In genomic region chr15:47124430-47125102, GRCh38 we compare ENCODE assay signal across 28 cellular contexts.
"Had no signal": no experiment of that assay in that cellular context is flagged by ENCODE, and none has a peak within 500 bp of the region (broad histone marks: within the 10 kb centered on the region; RNA-seq: fewer than 3 reads in every experiment).

No MANE protein-coding gene starts in this region.

- H3K4me3 ChIP-seq: ascending aorta had no signal

- DNase-seq: activated B cell treated with CpG ODN at 0.5 μM for 24 hours; activated CD4-positive, alpha-beta memory T cell treated with anti-CD3 and anti-CD28 coated beads for 36 hours; activated CD4-positive, alpha-beta T cell treated with anti-CD3 and anti-CD28 coated beads for 4 hours; activated CD4-positive, alpha-beta T cell treated with anti-CD3 and anti-CD28 coated beads, Interleukin-2, amount 10 ng/mL, durations not matched to agents 24 days and 14 days; activated CD4-positive, alpha-beta T cell treated with anti-CD3 and anti-CD28 coated beads, Interleukin-2, amount 50 U/mL, for 1 hour; activated CD4-positive, alpha-beta T cell treated with anti-CD3 and anti-CD28 coated beads, Interleukin-2, amount 50 U/mL, for 4 hours; activated CD4-positive, CD25-positive, alpha-beta regulatory T cell treated with anti-CD3 and anti-CD28 coated beads, Interleukin-2, amount 50 U/mL, for 72 hours; activated CD8-positive, alpha-beta memory T cell treated with anti-CD3 and anti-CD28 coated beads, Interleukin-2, amount 50 U/mL, for 4 hours; activated CD8-positive, alpha-beta T cell treated with anti-CD3 and anti-CD28 coated beads for 36 hours; activated effector memory CD4-positive, alpha-beta T cell treated with anti-CD3 and anti-CD28 coated beads, Interleukin-2, amount 50 U/mL, for 16 hours; activated naive CD4-positive, alpha-beta T cell treated with anti-CD3 and anti-CD28 coated beads, Interleukin-2, amount 10 ng/mL, durations not matched to agents 7 days and 5 days; activated naive CD4-positive, alpha-beta T cell treated with Interleukin-2 at 50 U/mL for 16 hours; activated naive CD8-positive, alpha-beta T cell treated with anti-CD3 and anti-CD28 coated beads, Interleukin-2, amount 10 ng/mL, durations not matched to agents 7 days and 5 days; activated naive CD8-positive, alpha-beta T cell treated with anti-CD3 and anti-CD28 coated beads, Interleukin-2, amount 50 U/mL, for 24 hours; activated T-cell treated with anti-CD3 and anti-CD28 coated beads for 4 hours; activated T-cell treated with anti-CD3 and anti-CD28 coated beads, Interleukin-2, amount 50 U/mL, for 1 hour; activated T-cell treated with anti-CD3 and anti-CD28 coated beads, Interleukin-2, amount 50 U/mL, for 4 hours; activated T-cell treated with anti-CD3 and anti-CD28 coated beads, Interleukin-2, amount 50 U/mL, for 72 hours; amygdala; anterior cingulate cortex; central memory CD4-positive, alpha-beta T cell; T-helper 1 cell; T-helper 2 cell; T-helper 9 cell had no signal

- H3K4me1 ChIP-seq: ascending aorta had no signal

- FAIRE-seq: TTC549 had no signal

- H3K36me3 ChIP-seq: ascending aorta had no signal

- ATAC-seq: activated CD8-positive, alpha-beta T cell treated with anti-CD3 and anti-CD28 coated beads for 36 hours; activated naive CD8-positive, alpha-beta T cell treated with anti-CD3 and anti-CD28 coated beads, Interleukin-2, amount 50 U/mL, for 24 hours; activated T-cell treated with anti-CD3 and anti-CD28 coated beads, Interleukin-2, amount 50 U/mL, for 4 hours; activated T-cell treated with anti-CD3 and anti-CD28 coated beads, Interleukin-2, amount 50 U/mL, for 72 hours; activated T-helper 17 cell treated with anti-CD3 and anti-CD28 coated beads, Interleukin-2, amount 50 U/mL, for 72 hours had no signal

- H3K27ac ChIP-seq: ascending aorta, VCaP had no signal

- H3K27me3 ChIP-seq: ascending aorta had no signal
